7 cellular contexts compared by ENCODE assay signal in the genomic region with DNA sequence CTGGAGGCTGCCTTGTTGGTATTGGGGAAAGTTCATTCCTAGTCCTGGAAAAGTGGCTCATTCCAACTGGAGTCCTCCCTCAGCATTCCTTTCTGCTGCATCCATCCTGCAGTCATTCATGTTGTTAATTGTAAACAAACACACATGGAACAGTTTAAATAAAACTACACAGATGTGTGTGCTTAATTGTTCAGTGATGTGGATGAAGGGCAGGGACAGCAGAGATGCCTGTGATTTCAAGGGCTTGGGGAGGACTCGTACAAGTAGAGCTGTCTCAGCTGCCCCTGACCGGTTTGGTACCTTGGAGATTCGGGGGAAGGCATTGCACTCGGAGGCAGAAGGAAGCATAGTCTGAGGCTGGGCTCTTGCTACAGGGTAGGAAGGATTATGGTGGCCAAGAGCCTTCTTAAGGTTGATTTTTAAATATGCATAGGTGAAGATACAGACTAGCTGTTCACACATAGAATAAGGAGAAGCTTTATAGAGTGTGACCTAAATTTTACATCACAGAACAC. TPM values are rescaled to one million over a fixed set of nuclear protein-coding genes. Genes with fewer than 3 reads are reported as not detected.
DNase-seq lines count a peak whose midpoint lies in the region; ATAC-seq, FAIRE-seq and TF ChIP-seq lines count a peak whose summit lies in the region.
"Not testable (repeated sequence)": the region's sequence is repeated elsewhere in the genome, so short reads cannot be mapped to it uniquely, and the experiment has no call there.

No MANE protein-coding gene starts in this region.

- H2AK5ac ChIP-seq in IMR-90 (ENCODE audit: low read depth, low read length); H1 (ENCODE audit: low read depth, low read length): not testable (repeated sequence)

- not testable (repeated sequence) for H3K4ac ChIP-seq in IMR-90 (ENCODE audit: low read depth, low read length); H1 (replicated peaks; ENCODE audit: insufficient read length, low read depth, low read length)

- no CpG with 5 or more reads among the region's 4 CpGs for WGBS in IMR-90 (ENCODE audit: extremely low coverage in 2 of 2, insufficient read length in 1 of 2), 2 experiments
- 97% methylated on average over 4 of the region's 4 CpGs; no CpG with 5 or more reads in 1 of the 2 experiments for WGBS in H1 (ENCODE audit: extremely low coverage in 1 of 2, insufficient coverage in 1 of 2, insufficient read length in 1 of 2, insufficient replicate concordance in 2 of 2, low coverage in 1 of 2, low lambda C conversion rate in 2 of 2, missing lambda C conversion rate in 1 of 2), 2 experiments

- H2BK120ac ChIP-seq in IMR-90 (ENCODE audit: low read depth, low read length); H1 (replicated peaks; ENCODE audit: low read depth, low read length): not testable (repeated sequence)

- H3K9ac ChIP-seq in IMR-90 (ENCODE audit: low read depth, low read length); H1 (replicated peaks in 1 of 4; ENCODE audit: extremely low read depth in 1 of 4, low read depth in 3 of 4, low read length in 3 of 4): not testable (repeated sequence)

- not testable (repeated sequence) for BruUV-seq in IMR-90 (replicated peaks; lab: Mats Ljungman, UMichigan)

- H2AFZ ChIP-seq in IMR-90 (replicated peaks; ENCODE audit: low read length, poor library complexity); H1 (ENCODE audit: low read length): not testable (repeated sequence)

- H3K79me1 ChIP-seq in IMR-90 (ENCODE audit: low read depth in 1 of 2, low read length in 2 of 2); H1 (ENCODE audit: low read depth, low read length): not testable (repeated sequence)

- TF ChIP-seq RAD21 in IMR-90 (IDR thresholded peaks at IDR 0.05; ENCODE audit: low read length); H1 (IDR thresholded peaks at IDR 0.05 in 1 of 2, conservative IDR thresholded peaks at IDR 0.05 in 1 of 2; ENCODE audit: low read depth in 2 of 2, low read length in 2 of 2): not testable (repeated sequence)

- not testable (repeated sequence) for H3K18ac ChIP-seq in IMR-90 (ENCODE audit: low read depth, low read length); H1 (ENCODE audit: extremely low read depth, low read length)

- not testable (repeated sequence) for H3K4me1 ChIP-seq in IMR-90 (ENCODE audit: control insufficient read depth, insufficient read depth, low read length); H1 (replicated peaks in 1 of 4; ENCODE audit: control insufficient read depth in 3 of 4, insufficient read depth in 4 of 4, low read length in 3 of 4)

- H4K5ac ChIP-seq in IMR-90 (ENCODE audit: low read depth, low read length); H1 (ENCODE audit: insufficient read length, low read depth, low read length): not testable (repeated sequence)

- not testable (repeated sequence) for H3K9me1 ChIP-seq in IMR-90 (ENCODE audit: insufficient read depth, low read length)

- H4K20me1 ChIP-seq in IMR-90 (ENCODE audit: insufficient read depth, low read length); H1 (replicated peaks in 1 of 2; ENCODE audit: control insufficient read depth in 1 of 2, insufficient read depth in 2 of 2, low read length in 2 of 2): not testable (repeated sequence)

- not testable (repeated sequence) for H3K56ac ChIP-seq in IMR-90 (ENCODE audit: extremely low read depth, insufficient read depth, low read length); H1 (replicated peaks; ENCODE audit: insufficient read length, low read depth, low read length)

- not testable (repeated sequence) for H3K4me3 ChIP-seq in IMR-90 (ENCODE audit: insufficient read depth, low read depth, low read length); H1 (ENCODE audit: extremely low read depth in 1 of 4, insufficient read depth in 2 of 4, low read depth in 3 of 4, low read length in 4 of 4); fibroblast of mammary gland (ENCODE audit: control insufficient read depth, low read depth, low read length)

- not testable (repeated sequence) for H3K23me2 ChIP-seq in H1 (ENCODE audit: low read depth, low read length)

- H3K4me2 ChIP-seq in IMR-90 (ENCODE audit: low read depth, low read length); H1 (ENCODE audit: insufficient read depth in 1 of 2, low read depth in 2 of 2, low read length in 2 of 2): not testable (repeated sequence)

- in situ Hi-C loops in IMR-90 (cut with MboI; ENCODE audit: low sequenced_read_pairs): not testable (repeated sequence)

- not testable (repeated sequence) for H3K4me1 Mint-ChIP-seq in activated CD4-positive, alpha-beta T cell treated with anti-CD3 and anti-CD28 coated beads, Interleukin-2, amount 10 ng/mL, durations not matched to agents 24 days and 14 days; natural killer cell

- not testable (repeated sequence) for H3K36me3 ChIP-seq in IMR-90 (ENCODE audit: control insufficient read depth, insufficient read depth, low read length); H1 (ENCODE audit: control insufficient read depth in 2 of 4, insufficient read depth in 4 of 4, low read length in 3 of 4)

- H3K79me2 ChIP-seq in H1 (ENCODE audit: control insufficient read depth in 1 of 2, insufficient read depth in 2 of 2, low read length in 2 of 2): not testable (repeated sequence)

- intact Hi-C loops in IMR-90 (cut with micrococcal nuclease); activated CD4-positive, alpha-beta T cell treated with anti-CD3 and anti-CD28 coated beads, Interleukin-2, amount 10 ng/mL, durations not matched to agents 24 days and 14 days (cut with micrococcal nuclease); cardiac septum (cut with DNase I); natural killer cell (cut with micrococcal nuclease): not testable (repeated sequence)

- not testable (repeated sequence) for TF ChIP-seq POLR2A in IMR-90 (IDR thresholded peaks at IDR 0.05; ENCODE audit: low read depth, low read length); H1 (IDR thresholded peaks at IDR 0.05; ENCODE audit: control extremely low read depth in 1 of 2, low read depth in 2 of 2, low read length in 2 of 2)

- H4K91ac ChIP-seq in IMR-90 (ENCODE audit: insufficient read depth, low read depth, low read length); H1 (replicated peaks; ENCODE audit: insufficient read length, low read length): not testable (repeated sequence)

- not testable (repeated sequence) for H3K36me3 Mint-ChIP-seq in activated CD4-positive, alpha-beta T cell treated with anti-CD3 and anti-CD28 coated beads, Interleukin-2, amount 10 ng/mL, durations not matched to agents 24 days and 14 days (ENCODE audit: low read depth); natural killer cell

- peak; percentile 69 for ATAC-seq in IMR-90 (ENCODE audit: low read depth)
- ATAC-seq in natural killer cell: not testable (repeated sequence)

- not testable (repeated sequence) for H3K9me3 Mint-ChIP-seq in activated CD4-positive, alpha-beta T cell treated with anti-CD3 and anti-CD28 coated beads, Interleukin-2, amount 10 ng/mL, durations not matched to agents 24 days and 14 days; natural killer cell

- H3K27me3 ChIP-seq in IMR-90 (ENCODE audit: control insufficient read depth, insufficient read depth, low read length); H1 (replicated peaks in 1 of 4; ENCODE audit: control insufficient read depth in 3 of 4, extremely low read depth in 1 of 4, insufficient read depth in 3 of 4, low read length in 3 of 4): not testable (repeated sequence)

- DNase-seq in EH (ENCODE audit: low read depth) (peak; percentile 10), fibroblast of mammary gland (ENCODE audit: low read depth) (peak; percentile 7), cardiac septum (ENCODE audit: low spot score) (peak; percentile 19)
- not testable (repeated sequence) for DNase-seq in IMR-90; H1 (ENCODE audit: low read depth in 1 of 2, low spot score in 2 of 2); natural killer cell
- peak; percentile 13 for DNase-seq in activated CD4-positive, alpha-beta T cell treated with anti-CD3 and anti-CD28 coated beads, Interleukin-2, amount 10 ng/mL, durations not matched to agents 24 days and 14 days

- H2BK20ac ChIP-seq in IMR-90 (ENCODE audit: low read depth, low read length); H1 (ENCODE audit: low read length): not testable (repeated sequence)

- TF ChIP-seq EP300 in H1 (IDR thresholded peaks at IDR 0.05; ENCODE audit: borderline replicate concordance in 1 of 2, low read depth in 2 of 2, low read length in 2 of 2): not testable (repeated sequence)

- not testable (repeated sequence) for H3K27me3 Mint-ChIP-seq in activated CD4-positive, alpha-beta T cell treated with anti-CD3 and anti-CD28 coated beads, Interleukin-2, amount 10 ng/mL, durations not matched to agents 24 days and 14 days; natural killer cell (ENCODE audit: low read depth in 2 of 2)

- not testable (repeated sequence) for H2BK12ac ChIP-seq in H1 (ENCODE audit: low read depth, low read length)

- H2AK9ac ChIP-seq in IMR-90 (replicated peaks; ENCODE audit: low read depth, low read length, poor library complexity): not testable (repeated sequence)

- not testable (repeated sequence) for TF ChIP-seq CTCF in IMR-90 (conservative IDR thresholded peaks at IDR 0.05; ENCODE audit: low read depth, low read length); H1 (IDR thresholded peaks at IDR 0.05; ENCODE audit: control extremely low read depth in 1 of 3, insufficient read depth in 1 of 3, low read depth in 1 of 3, low read length in 3 of 3); fibroblast of mammary gland (conservative IDR thresholded peaks at IDR 0.05; ENCODE audit: control insufficient read depth, insufficient read depth, low read depth, low read length); natural killer cell (IDR thresholded peaks at IDR 0.05)

- not testable (repeated sequence) for H3K27ac ChIP-seq in IMR-90 (ENCODE audit: insufficient read depth, low read length); H1 (ENCODE audit: low read depth, low read length)

- H3K9me3 ChIP-seq in IMR-90 (ENCODE audit: control insufficient read depth, insufficient read depth, low read length): not testable (repeated sequence)
- H3K9me3 ChIP-seq in H1 (ENCODE audit: insufficient read depth in 2 of 2, low read depth in 1 of 2, low read length in 1 of 2): peaks cover 0 to 13% of the 10 kb centered on the region in 2 experiments; a peak in 2 of 4 replicates

- not testable (repeated sequence) for H4K8ac ChIP-seq in IMR-90 (ENCODE audit: low read depth in 2 of 2, low read length in 2 of 2); H1 (ENCODE audit: extremely low read depth, insufficient read depth, low read length)

- dilution Hi-C loops in IMR-90 (cut with HindIII; ENCODE audit: low sequenced_read_pairs, unreplicated experiment): not testable (repeated sequence)

- H3K4me3 Mint-ChIP-seq in activated CD4-positive, alpha-beta T cell treated with anti-CD3 and anti-CD28 coated beads, Interleukin-2, amount 10 ng/mL, durations not matched to agents 24 days and 14 days: not testable (repeated sequence)
- peak overlapping the region; percentile 60 for H3K4me3 Mint-ChIP-seq in natural killer cell

- CTCF ChIA-PET in IMR-90 (lab: Yijun Ruan, JAX); H1 (lab: Charles Lee; ENCODE audit: partially characterized antibody): not testable (repeated sequence)

- not testable (repeated sequence) for H2BK5ac ChIP-seq in IMR-90 (ENCODE audit: low read depth, low read length, poor library complexity, severe bottlenecking); H1 (ENCODE audit: low read depth, low read length)

- not testable (repeated sequence) for H3K23ac ChIP-seq in IMR-90 (ENCODE audit: low read depth, low read length); H1 (ENCODE audit: insufficient read length)

- H2BK15ac ChIP-seq in IMR-90 (ENCODE audit: low read depth, low read length); H1 (ENCODE audit: low read length): not testable (repeated sequence)

- not testable (repeated sequence) for H3K14ac ChIP-seq in IMR-90 (replicated peaks; ENCODE audit: low read depth, low read length); H1 (ENCODE audit: insufficient read length)

- peak; percentile 75 for FAIRE-seq in H1 (lab: Jason Lieb, UNC)

- H3K27ac Mint-ChIP-seq in activated CD4-positive, alpha-beta T cell treated with anti-CD3 and anti-CD28 coated beads, Interleukin-2, amount 10 ng/mL, durations not matched to agents 24 days and 14 days; natural killer cell: not testable (repeated sequence)

- POLR2A ChIA-PET in IMR-90 (lab: Charles Lee; ENCODE audit: unreplicated experiment); H1 (lab: Charles Lee; ENCODE audit: partially characterized antibody): not testable (repeated sequence)

RNA-seq across cellular contexts. Expression of a gene that starts 49.7 kb away (rescaled TPM):
- total RNA-seq in IMR-90 (2012; rRNA removed) (3.6 and 4.5 TPM in 2 replicates), cardiac septum (9.2 TPM), natural killer cell (10 to 100 TPM; 21.6 to 27.1 (median 26.4) TPM)
- polyA plus RNA-seq in IMR-90 (2012; rRNA removed) (1.6 and 2.4 TPM in 2 replicates), H1 (2011; rRNA removed) (1.2 and 1.3 TPM in 2 replicates)
- 0.48 and 0.92 TPM in 2 replicates for polyA plus RNA-seq in IMR-90 (2012; cell fraction: cytosol; rRNA removed)
- 2.1 and 8.1 TPM in 2 replicates for polyA plus RNA-seq in IMR-90 (2012; cell fraction: nucleus; rRNA removed; ENCODE audit: low replicate concordance)
- total RNA-seq in activated CD4-positive, alpha-beta T cell treated with anti-CD3 and anti-CD28 coated beads, Interleukin-2, amount 10 ng/mL, durations not matched to agents 24 days and 14 days: 6.4 and 8.6 TPM in 2 replicates
- total RNA-seq in H1 (2021; fragmentation: NEBNext Ultra II Directional; extraction: Animal tissue kit (Norgen Biotek cat#: 25700)): 3.7 and 3.9 TPM in 2 replicates
- 2.0 TPM for polyA plus RNA-seq in H1 (2011; cell fraction: cytosol; rRNA removed)
- polyA plus RNA-seq in H1 (2011; cell fraction: nucleus; rRNA removed): 1.7 TPM
- 1.7 to 2.6 TPM (median 2.2 TPM) in 4 replicates for polyA plus RNA-seq in H1 (2012, experiment 1 of 2)
- 0.37 TPM for polyA plus RNA-seq in H1 (2012, experiment 2 of 2)
- polyA plus RNA-seq in H1 (2013, experiment 1 of 2): 1.9 TPM
- 2.1 TPM for polyA plus RNA-seq in H1 (2013, experiment 2 of 2)
- 3.7 and 6.0 TPM in 2 replicates for polyA minus RNA-seq in H1 (2011; rRNA and poly(A)+ RNA removed)
- polyA minus RNA-seq in H1 (2011; cell fraction: cytosol; rRNA and poly(A)+ RNA removed): 1.2 TPM
- polyA minus RNA-seq in H1 (2011; cell fraction: nucleus; rRNA and poly(A)+ RNA removed): 8.2 TPM

RNA-seq across cellular contexts. Expression of a gene that starts 57.4 kb away (rescaled TPM):
- total RNA-seq in IMR-90 (2012; rRNA removed) (10.0 and 10.6 TPM in 2 replicates), cardiac septum (12.9 TPM), natural killer cell (10 to 100 TPM; 12.6 to 21.6 (median 12.7) TPM)
- polyA plus RNA-seq in IMR-90 (2012; rRNA removed) (6.0 and 6.5 TPM in 2 replicates), H1 (2011; rRNA removed) (5.4 and 8.0 TPM in 2 replicates)
- 2.8 and 3.4 TPM in 2 replicates for polyA plus RNA-seq in IMR-90 (2012; cell fraction: cytosol; rRNA removed)
- 5.5 and 15.8 TPM in 2 replicates for polyA plus RNA-seq in IMR-90 (2012; cell fraction: nucleus; rRNA removed; ENCODE audit: low replicate concordance)
- total RNA-seq in activated CD4-positive, alpha-beta T cell treated with anti-CD3 and anti-CD28 coated beads, Interleukin-2, amount 10 ng/mL, durations not matched to agents 24 days and 14 days: 2.4 and 4.4 TPM in 2 replicates
- 2.7 and 3.3 TPM in 2 replicates for total RNA-seq in H1 (2021; fragmentation: NEBNext Ultra II Directional; extraction: Animal tissue kit (Norgen Biotek cat#: 25700))
- polyA plus RNA-seq in H1 (2011; cell fraction: cytosol; rRNA removed): 9.3 TPM
- polyA plus RNA-seq in H1 (2011; cell fraction: nucleus; rRNA removed): 7.0 TPM
- 4.1 to 7.0 TPM (median 4.5 TPM) in 4 replicates for polyA plus RNA-seq in H1 (2012, experiment 1 of 2)
- 0.54 TPM for polyA plus RNA-seq in H1 (2012, experiment 2 of 2)
- polyA plus RNA-seq in H1 (2013, experiment 1 of 2): 6.0 TPM
- polyA plus RNA-seq in H1 (2013, experiment 2 of 2): 6.2 TPM
- 19.2 and 19.8 TPM in 2 replicates for polyA minus RNA-seq in H1 (2011; rRNA and poly(A)+ RNA removed)
- polyA minus RNA-seq in H1 (2011; cell fraction: cytosol; rRNA and poly(A)+ RNA removed): 14.6 TPM
- polyA minus RNA-seq in H1 (2011; cell fraction: nucleus; rRNA and poly(A)+ RNA removed): 13.6 TPM
